ENCODE assay signal across 9 cellular contexts in the genomic region with DNA sequence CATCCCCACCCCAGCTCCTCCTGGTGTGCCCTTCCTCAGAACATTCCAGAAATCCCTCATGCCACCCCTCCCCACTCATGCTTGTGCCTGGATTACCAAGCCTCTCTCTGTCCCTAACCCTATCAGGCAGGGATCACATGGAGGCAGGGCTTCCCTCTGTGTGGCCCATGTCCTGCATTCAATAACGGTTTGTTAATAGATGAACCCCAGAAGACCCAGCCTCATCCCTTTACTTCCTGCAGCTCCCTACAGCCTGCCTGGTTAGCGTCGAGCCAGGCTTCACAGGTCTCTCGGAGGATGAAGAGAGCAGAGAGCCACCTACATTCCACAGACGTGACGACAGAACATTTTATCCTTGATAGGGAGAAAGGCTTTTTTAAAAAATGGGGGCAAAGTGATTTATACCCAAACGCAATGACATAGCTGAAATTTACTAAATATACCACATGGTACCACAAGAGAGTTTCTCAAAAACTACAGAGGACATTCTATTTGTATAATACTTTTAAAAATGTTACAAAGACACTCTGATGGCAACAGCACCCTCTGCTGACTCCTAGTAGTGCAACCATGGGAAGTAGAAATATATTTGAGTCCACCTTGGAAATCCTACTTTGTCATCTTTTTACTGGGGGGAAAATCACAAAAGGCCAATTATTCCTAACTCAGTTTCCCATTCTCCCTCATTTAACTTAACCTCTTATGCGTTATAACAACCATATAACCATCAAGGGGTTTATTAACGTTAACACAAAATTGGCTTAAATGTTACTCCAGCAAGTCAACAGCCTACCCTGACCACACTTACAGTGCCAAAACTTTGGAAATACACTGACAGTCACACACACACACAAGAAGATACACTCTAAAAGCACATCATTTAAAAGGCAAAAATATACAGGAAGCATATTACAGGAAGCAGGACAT. TPM values are rescaled to one million over a fixed set of nuclear protein-coding genes. Genes with fewer than 3 reads are reported as not detected.
DNase-seq lines count a peak whose midpoint lies in the region; ATAC-seq and TF ChIP-seq lines count a peak whose summit lies in the region.
"Had no signal": no experiment of that assay in that cellular context is flagged by ENCODE, and none has a peak within 500 bp of the region (broad histone marks: within the 10 kb centered on the region; RNA-seq: fewer than 3 reads in every experiment).

No MANE protein-coding gene starts in this region.

- ATAC-seq in HG03520 (IDR thresholded peaks at IDR 0.05; ENCODE audit: unreplicated experiment) (no peak), GM18517 (IDR thresholded peaks at IDR 0.05; ENCODE audit: unreplicated experiment) (no peak)

- no peak overlapping the region for H3K27ac Mint-ChIP-seq in activated naive CD4-positive, alpha-beta T cell treated with anti-CD3 and anti-CD28 coated beads for 36 hours
- H3K27ac Mint-ChIP-seq: activated naive CD8-positive, alpha-beta T cell had no signal

- CTCF ChIA-PET in activated naive CD4-positive, alpha-beta T cell treated with anti-CD3 and anti-CD28 coated beads for 36 hours (lab: Charles Lee) = interaction anchor here (0.7 to 5.1 kb wide), 11 partner anchors 20 to 81 kb away, joined by 3 to 46 read pairs (median 4); no protein-coding TSS in a partner anchor

- H3K4me3 ChIP-seq in Jurkat, Clone E6-1 (ENCODE audit: low read length) = no peak overlapping the region
- no peak overlapping the region for H3K4me3 ChIP-seq in WI38 (ENCODE audit: low read depth, low read length)

- peaks cover 5% of the 10 kb centered on the region for H3K9me3 Mint-ChIP-seq in activated naive CD4-positive, alpha-beta T cell treated with anti-CD3 and anti-CD28 coated beads for 36 hours

- peak; percentile 58 for TF ChIP-seq CTCF in WI38 (IDR thresholded peaks at IDR 0.05; ENCODE audit: low read depth, low read length)

- intact Hi-C loops in activated naive CD4-positive, alpha-beta T cell treated with anti-CD3 and anti-CD28 coated beads for 36 hours (cut with micrococcal nuclease) = loop anchor here (1.0 to 2.0 kb wide), 4 partner anchors 35 to 1354 kb away; no protein-coding TSS in a partner anchor

- DNase-seq in activated naive CD4-positive, alpha-beta T cell treated with anti-CD3 and anti-CD28 coated beads for 36 hours = peak; percentile 69
- DNase-seq in activated naive CD4-positive, alpha-beta T cell treated with Interleukin-2 at 50 U/mL for 16 hours = no peak
- peak; percentile 35 for DNase-seq in Jurkat, Clone E6-1 (ENCODE audit: low read depth, low spot score)
- DNase-seq in hepatic stellate cell (ENCODE audit: low spot score) (peak; percentile 14), stromal cell of bone marrow (ENCODE audit: low read depth) (peak; percentile 38)

- peaks cover 17% of the 10 kb centered on the region for H3K4me1 Mint-ChIP-seq in activated naive CD4-positive, alpha-beta T cell treated with anti-CD3 and anti-CD28 coated beads for 36 hours (ENCODE audit: low read depth)

- no peaks in the 10 kb centered on the region for H3K27me3 Mint-ChIP-seq in activated naive CD4-positive, alpha-beta T cell treated with anti-CD3 and anti-CD28 coated beads for 36 hours (ENCODE audit: low read depth)
- H3K27me3 Mint-ChIP-seq: activated naive CD8-positive, alpha-beta T cell had no signal

- no peak overlapping the region for H3K4me3 Mint-ChIP-seq in activated naive CD4-positive, alpha-beta T cell treated with anti-CD3 and anti-CD28 coated beads for 36 hours
- H3K4me3 Mint-ChIP-seq: activated naive CD8-positive, alpha-beta T cell had no signal

- peaks cover 6% of the 10 kb centered on the region for H3K36me3 Mint-ChIP-seq in activated naive CD4-positive, alpha-beta T cell treated with anti-CD3 and anti-CD28 coated beads for 36 hours (ENCODE audit: low read depth)

RNA-seq across cellular contexts. Expression of a gene that starts 30.7 kb away (rescaled TPM):
- total RNA-seq in activated naive CD4-positive, alpha-beta T cell treated with anti-CD3 and anti-CD28 coated beads for 36 hours = 1 to 10 TPM; 1.2 to 1.3 TPM
- polyA plus RNA-seq in Jurkat, Clone E6-1 (2012; ENCODE audit: insufficient read depth, insufficient read length) = 2.4 TPM

RNA-seq across cellular contexts. Expression of a gene that starts 31.4 kb away (rescaled TPM):
- 10 to 100 TPM; 35.6 to 37.7 TPM for total RNA-seq in activated naive CD4-positive, alpha-beta T cell treated with anti-CD3 and anti-CD28 coated beads for 36 hours
- polyA plus RNA-seq in Jurkat, Clone E6-1 (2012; ENCODE audit: insufficient read depth, insufficient read length) = 69.2 TPM
